14 cellular contexts compared by ENCODE assay signal in the genomic region with DNA sequence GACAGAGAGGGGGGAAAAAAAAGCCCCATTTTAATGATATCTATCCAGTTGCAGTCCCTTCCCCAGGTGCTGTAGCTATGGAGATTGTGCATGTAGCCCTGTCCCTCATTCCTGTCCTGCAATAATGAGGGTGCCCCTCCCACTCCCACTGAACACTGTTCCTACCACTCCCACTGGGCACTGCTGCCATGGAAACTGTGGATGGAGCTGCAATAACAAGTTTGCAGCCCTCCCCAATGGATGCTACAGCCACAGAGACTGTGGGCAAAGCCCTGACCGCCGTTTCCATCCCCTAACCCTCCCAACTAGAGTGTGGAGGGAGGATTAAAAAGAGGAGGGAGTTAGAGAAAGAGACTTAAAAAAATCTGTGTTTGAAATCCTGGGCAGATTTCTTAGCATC.
DNase-seq lines count a peak whose midpoint lies in the region; ATAC-seq and TF ChIP-seq lines count a peak whose summit lies in the region.
"Had no signal": no experiment of that assay in that cellular context is flagged by ENCODE, and none has a peak within 500 bp of the region (broad histone marks: within the 10 kb centered on the region; RNA-seq: fewer than 3 reads in every experiment).

No MANE protein-coding gene starts in this region.

- DNase-seq in SK-N-SH, result peak; percentile 19
- peak; percentile 68 for DNase-seq in NCI-H748 treated with DMSO at 0.1 percent for 48 hours (lab: John Stamatoyannopoulos, UW)
- DNase-seq in NCI-H1048 (lab: John Stamatoyannopoulos, UW), result no peak
- no peak for DNase-seq in MCF 10A (ENCODE audit: unreplicated experiment)
- DNase-seq in cardiac septum (ENCODE audit: low spot score), result no peak
- DNase-seq: BE2C; CD4-positive, alpha-beta memory T cell; DND-41; GDM1; GOT3; H9 had no signal

- H3K4me3 ChIP-seq in SK-N-SH (ENCODE audit: low read depth in 2 of 2, low read length in 1 of 2), result no peak overlapping the region
- H3K4me3 ChIP-seq in neural cell (ENCODE audit: low read length), result peak overlapping the region; percentile 8

- 93% methylated on average over 2 of the region's 2 CpGs for WGBS in SK-N-SH (ENCODE audit: low lambda C conversion rate)

- H3K4me3 Mint-ChIP-seq in MCF 10A (ENCODE audit: unreplicated experiment), result no peak overlapping the region
- H3K4me3 Mint-ChIP-seq: CD4-positive, alpha-beta memory T cell; H9 had no signal

- H3K36me3 Mint-ChIP-seq in MCF 10A (ENCODE audit: insufficient read depth, unreplicated experiment), result peaks cover 12% of the 10 kb centered on the region

- H3K4me1 ChIP-seq in SK-N-SH (ENCODE audit: control insufficient read depth in 1 of 2, insufficient read depth in 2 of 2, low read depth in 1 of 2, low read length in 1 of 2), result no peaks in the 10 kb centered on the region; a peak in 1 of 4 replicates
- H3K4me1 ChIP-seq: BE2C had no signal

- H3K4me2 ChIP-seq in SK-N-SH, result no peak overlapping the region
- H3K4me2 ChIP-seq in neural cell (ENCODE audit: low read length), result no peak overlapping the region

- H4K20me1 ChIP-seq in SK-N-SH (ENCODE audit: insufficient read depth), result no peaks in the 10 kb centered on the region
- H4K20me1 ChIP-seq in neural cell (ENCODE audit: insufficient read depth), result no peaks in the 10 kb centered on the region

- POLR2A ChIA-PET in SK-N-SH (lab: Yijun Ruan, JAX), result no interaction called here
- POLR2A ChIA-PET in MCF 10A (lab: Yijun Ruan, JAX), result no interaction called here

- H3K27ac Mint-ChIP-seq in MCF 10A (ENCODE audit: low read depth, unreplicated experiment), result no peak overlapping the region
- H3K27ac Mint-ChIP-seq: CD4-positive, alpha-beta memory T cell had no signal

- TF ChIP-seq CTCF in SK-N-SH (IDR thresholded peaks at IDR 0.05), result no peak
- no peak for TF ChIP-seq CTCF in neural cell (IDR thresholded peaks at IDR 0.05; ENCODE audit: poor library complexity, severe bottlenecking)
- TF ChIP-seq CTCF in MCF 10A (IDR thresholded peaks at IDR 0.05; ENCODE audit: unreplicated experiment), result no peak

- no peaks in the 10 kb centered on the region for H3K9me2 ChIP-seq in SK-N-SH
- H3K9me2 ChIP-seq in neural cell (ENCODE audit: insufficient read depth, low read length), result no peaks in the 10 kb centered on the region

- H3K36me3 ChIP-seq in SK-N-SH (replicated peaks in 1 of 2; ENCODE audit: control insufficient read depth in 1 of 2, insufficient read depth in 2 of 2, low read length in 1 of 2) (peaks cover 4 to 6% of the 10 kb centered on the region in 2 experiments), neural cell (ENCODE audit: insufficient read depth, low read length) (no peaks in the 10 kb centered on the region)
- H3K36me3 ChIP-seq: BE2C had no signal

- no peaks in the 10 kb centered on the region for H3K9me3 ChIP-seq in SK-N-SH
- H3K9me3 ChIP-seq in neural cell (ENCODE audit: low read length), result no peaks in the 10 kb centered on the region
- H3K9me3 ChIP-seq: BE2C had no signal

- H3K9ac ChIP-seq in SK-N-SH (no peak overlapping the region), neural cell (ENCODE audit: low read length) (no peak overlapping the region)

- intact Hi-C loops in MCF 10A (cut with micrococcal nuclease) (no loop called here), cardiac septum (cut with DNase I) (no loop called here)

- CTCF ChIA-PET in SK-N-SH (lab: Yijun Ruan, JAX), result no interaction called here
- CTCF ChIA-PET in MCF 10A (lab: Yijun Ruan, JAX), result no interaction called here

- H3K4me1 Mint-ChIP-seq in MCF 10A (ENCODE audit: insufficient read depth, unreplicated experiment), result no peaks in the 10 kb centered on the region
- H3K4me1 Mint-ChIP-seq: H9 had no signal

- H2AFZ ChIP-seq in SK-N-SH (ENCODE audit: low read depth), result no peak overlapping the region
- no peak overlapping the region for H2AFZ ChIP-seq in neural cell (ENCODE audit: low read depth, low read length)

- no TSS peak for BruUV-seq in MCF 10A (replicated peaks; lab: Mats Ljungman, UMichigan)

- no peaks in the 10 kb centered on the region for H3K9me3 Mint-ChIP-seq in MCF 10A (ENCODE audit: unreplicated experiment)

- no peak for ATAC-seq in SK-N-SH treated with all-trans-retinoic acid at 6 μM for 48 hours

- no peak for TF ChIP-seq EP300 in SK-N-SH (IDR thresholded peaks at IDR 0.05; ENCODE audit: borderline replicate concordance in 1 of 2, low read depth in 1 of 2, low read length in 1 of 2)
- no peak for TF ChIP-seq EP300 in neural cell (conservative IDR thresholded peaks at IDR 0.05; ENCODE audit: poor library complexity, severe bottlenecking)

- H3K27me3 ChIP-seq in SK-N-SH (ENCODE audit: insufficient read depth) (no peaks in the 10 kb centered on the region), neural cell (ENCODE audit: insufficient read depth, low read depth, low read length) (no peaks in the 10 kb centered on the region)
- H3K27me3 ChIP-seq: BE2C had no signal

- H3K27me3 Mint-ChIP-seq in MCF 10A (ENCODE audit: insufficient read depth, unreplicated experiment), result no peaks in the 10 kb centered on the region
- H3K27me3 Mint-ChIP-seq: CD4-positive, alpha-beta memory T cell had no signal

- H3K27ac ChIP-seq in SK-N-SH (ENCODE audit: low read depth in 2 of 2, low read length in 1 of 2) (no peak overlapping the region), neural cell (ENCODE audit: low read length) (no peak overlapping the region)
- H3K27ac ChIP-seq: C4-2B had no signal

- no peaks in the 10 kb centered on the region for H3K79me2 ChIP-seq in SK-N-SH (ENCODE audit: insufficient read depth)
- H3K79me2 ChIP-seq in neural cell (replicated peaks; ENCODE audit: insufficient read depth, low read length), result no peaks in the 10 kb centered on the region

- TF ChIP-seq RAD21 in SK-N-SH (IDR thresholded peaks at IDR 0.05; ENCODE audit: low read length) (no peak), neural cell (conservative IDR thresholded peaks at IDR 0.05) (no peak)

- H3F3A ChIP-seq in SK-N-SH (replicated peaks; ENCODE audit: insufficient read depth), result no peaks in the 10 kb centered on the region
- H3F3A ChIP-seq in neural cell (ENCODE audit: insufficient read depth, low read length, poor library complexity, severe bottlenecking), result no peaks in the 10 kb centered on the region

TF ChIP-seq in SK-N-SH, 30 proteins besides CTCF, POLR2A, EP300 and RAD21 (continues in another document):
- TF ChIP-seq FOSL2 (IDR thresholded peaks at IDR 0.05; ENCODE audit: borderline replicate concordance, low read depth) (no peak), SMC3 (IDR thresholded peaks at IDR 0.05; ENCODE audit: low read depth, low read length) (no peak), GATA2 (CRISPR knock-in tag; IDR thresholded peaks at IDR 0.05) (no peak), GABPA (IDR thresholded peaks at IDR 0.05; ENCODE audit: low read depth) (no peak), NRF1 (IDR thresholded peaks at IDR 0.05; ENCODE audit: low read depth, low read length) (no peak)
- TF ChIP-seq, protein P1, sequence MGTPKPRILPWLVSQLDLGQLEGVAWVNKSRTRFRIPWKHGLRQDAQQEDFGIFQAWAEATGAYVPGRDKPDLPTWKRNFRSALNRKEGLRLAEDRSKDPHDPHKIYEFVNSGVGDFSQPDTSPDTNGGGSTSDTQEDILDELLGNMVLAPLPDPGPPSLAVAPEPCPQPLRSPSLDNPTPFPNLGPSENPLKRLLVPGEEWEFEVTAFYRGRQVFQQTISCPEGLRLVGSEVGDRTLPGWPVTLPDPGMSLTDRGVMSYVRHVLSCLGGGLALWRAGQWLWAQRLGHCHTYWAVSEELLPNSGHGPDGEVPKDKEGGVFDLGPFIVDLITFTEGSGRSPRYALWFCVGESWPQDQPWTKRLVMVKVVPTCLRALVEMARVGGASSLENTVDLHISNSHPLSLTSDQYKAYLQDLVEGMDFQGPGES (IDR thresholded peaks at IDR 0.05; ENCODE audit: low read depth, low read length), result no peak

TF ChIP-seq in SK-N-SH treated with all-trans-retinoic acid at 6 μM for 48 hours, 23 proteins besides CTCF, POLR2A, EP300 and RAD21:
- TF ChIP-seq, protein P2, sequence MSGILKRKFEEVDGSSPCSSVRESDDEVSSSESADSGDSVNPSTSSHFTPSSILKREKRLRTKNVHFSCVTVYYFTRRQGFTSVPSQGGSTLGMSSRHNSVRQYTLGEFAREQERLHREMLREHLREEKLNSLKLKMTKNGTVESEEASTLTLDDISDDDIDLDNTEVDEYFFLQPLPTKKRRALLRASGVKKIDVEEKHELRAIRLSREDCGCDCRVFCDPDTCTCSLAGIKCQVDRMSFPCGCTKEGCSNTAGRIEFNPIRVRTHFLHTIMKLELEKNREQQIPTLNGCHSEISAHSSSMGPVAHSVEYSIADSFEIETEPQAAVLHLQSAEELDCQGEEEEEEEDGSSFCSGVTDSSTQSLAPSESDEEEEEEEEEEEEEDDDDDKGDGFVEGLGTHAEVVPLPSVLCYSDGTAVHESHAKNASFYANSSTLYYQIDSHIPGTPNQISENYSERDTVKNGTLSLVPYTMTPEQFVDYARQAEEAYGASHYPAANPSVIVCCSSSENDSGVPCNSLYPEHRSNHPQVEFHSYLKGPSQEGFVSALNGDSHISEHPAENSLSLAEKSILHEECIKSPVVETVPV (CRISPR knock-in tag; IDR thresholded peaks at IDR 0.05), result no peak
- no peak for TF ChIP-seq ZFP3 (CRISPR knock-in tag; IDR thresholded peaks at IDR 0.05)
- no peak for TF ChIP-seq ZFP30 (CRISPR knock-in tag; IDR thresholded peaks at IDR 0.05)
- no peak for TF ChIP-seq ESRRG (CRISPR knock-in tag; IDR thresholded peaks at IDR 0.05)
- TF ChIP-seq GLIS3 (CRISPR knock-in tag; IDR thresholded peaks at IDR 0.05), result no peak
TF ChIP-seq in SK-N-SH treated with all-trans-retinoic acid at 6 μM for 48 hours: peak in this region for 0.

TF ChIP-seq in neural cell, 6 proteins besides CTCF, POLR2A, EP300 and RAD21 (continues in another document):
- TF ChIP-seq TAF1 (IDR thresholded peaks at IDR 0.05; ENCODE audit: low read depth) (no peak), POLR2AphosphoS5 (IDR thresholded peaks at IDR 0.05) (no peak), SMC3 (conservative IDR thresholded peaks at IDR 0.05; ENCODE audit: poor library complexity) (no peak), MXI1 (conservative IDR thresholded peaks at IDR 0.05; ENCODE audit: poor library complexity, severe bottlenecking) (no peak)

Comparison
In these comparisons a context has a peak if more than half of its experiments do, and no peak if none do; other contexts are left out.
1. DNase-seq: peak in SK-N-SH (single experiment) and NCI-H748 treated with DMSO at 0.1 percent for 48 hours (single experiment); none in NCI-H1048 (single experiment), MCF 10A (single experiment) and cardiac septum (single experiment).